Comparison of ENCODE assay signal across 11 cellular contexts in the genomic region with DNA sequence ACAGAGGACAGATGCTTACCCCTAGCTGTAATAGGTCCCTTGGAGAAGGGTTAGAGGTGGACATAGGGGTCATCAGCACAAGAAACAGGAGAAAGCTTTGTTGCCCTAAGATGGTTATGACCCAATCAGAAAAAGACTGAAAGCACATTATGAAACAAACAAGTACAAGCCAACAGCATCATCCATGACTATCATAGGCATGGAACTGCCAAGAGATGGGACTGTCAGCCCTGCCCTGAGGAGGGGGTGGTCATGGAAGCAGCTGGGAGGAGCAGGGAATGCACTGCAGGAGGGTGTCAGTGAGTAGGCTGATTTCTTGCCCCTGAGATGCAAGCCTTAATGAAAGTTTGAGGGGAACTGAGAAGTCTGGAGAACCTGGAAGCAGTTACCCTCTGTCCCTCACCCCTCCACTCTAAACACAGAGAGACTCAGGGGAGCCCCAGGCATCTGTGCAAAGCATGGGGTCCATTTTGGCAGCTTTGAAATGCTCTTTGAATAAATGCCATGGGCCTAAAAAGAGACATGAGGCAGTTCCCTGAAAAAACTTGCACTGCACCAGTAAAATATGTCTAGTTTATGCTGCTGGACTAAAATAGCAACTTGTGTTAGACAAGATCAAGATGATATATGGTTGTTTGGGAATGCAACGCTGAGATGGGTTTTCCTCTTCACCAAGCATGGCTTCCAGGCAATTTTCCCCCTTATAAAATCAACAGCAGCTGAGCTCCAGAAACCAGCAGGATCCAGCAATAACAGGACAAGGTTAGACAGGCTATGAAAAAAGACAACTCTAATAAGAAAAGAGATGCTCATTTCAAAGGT.
DNase-seq lines count a peak whose midpoint lies in the region; ATAC-seq and TF ChIP-seq lines count a peak whose summit lies in the region.
"Had no signal": no experiment of that assay in that cellular context is flagged by ENCODE, and none has a peak within 500 bp of the region (broad histone marks: within the 10 kb centered on the region; RNA-seq: fewer than 3 reads in every experiment).

No MANE protein-coding gene starts in this region.

- no peak for TF ChIP-seq CTCF in suprapubic skin (IDR thresholded peaks at IDR 0.05)

- no peak for TF ChIP-seq POLR2A in suprapubic skin (IDR thresholded peaks at IDR 0.05)

- peak overlapping the region; percentile 16 for H3K27ac ChIP-seq in ectodermal cell (ENCODE audit: insufficient read depth, low read depth, low read length, poor library complexity, severe bottlenecking)
- peak overlapping the region; percentile 67 to 71 for H3K27ac ChIP-seq in mucosa of rectum (ENCODE audit: low read depth in 2 of 2, low read length in 2 of 2)
- peak overlapping the region; percentile 70 for H3K27ac ChIP-seq in suprapubic skin

- H3K4me1 ChIP-seq in ectodermal cell (ENCODE audit: control insufficient read depth, insufficient read depth, low read length) = peaks cover 41% of the 10 kb centered on the region
- peaks cover 28 to 29% of the 10 kb centered on the region in 2 donors for H3K4me1 ChIP-seq in mucosa of rectum (ENCODE audit: control insufficient read depth in 2 of 2, insufficient read depth in 2 of 2, low read length in 2 of 2)
- H3K4me1 ChIP-seq in suprapubic skin = peaks cover 49% of the 10 kb centered on the region

- ATAC-seq in GM19351 (IDR thresholded peaks at IDR 0.05; ENCODE audit: unreplicated experiment) = no peak

- WGBS in ectodermal cell, 2 experiments = 50 to 89% methylated on average over 1 of the region's 1 CpG
- WGBS in suprapubic skin = 23% methylated on average over 1 of the region's 1 CpG

- DNase-seq in NCI-H2227 treated with DMSO at 0.1 percent for 48 hours (lab: John Stamatoyannopoulos, UW) = peak; percentile 56
- DNase-seq in suprapubic skin (ENCODE audit: low spot score in 2 of 2) = peak in 1 of 2 donors; percentile 76
- DNase-seq in RPMI8226 = no peak
- no peak for DNase-seq in epidermal melanocyte (ENCODE audit: insufficient read length, low spot score)
- no peak for DNase-seq in mucosa of gallbladder (ENCODE audit: low spot score)
- DNase-seq: activated B cell treated with CpG ODN at 0.5 μM for 24 hours, NCI-H187, retina had no signal

- H3K9ac ChIP-seq in mucosa of rectum (ENCODE audit: low read depth in 1 of 2, low read length in 2 of 2) = no peak overlapping the region

- H3K9me3 ChIP-seq in ectodermal cell (ENCODE audit: control insufficient read depth, low read length) (no peaks in the 10 kb centered on the region), mucosa of rectum (ENCODE audit: control insufficient read depth in 2 of 2, low read length in 2 of 2) (no peaks in the 10 kb centered on the region), suprapubic skin (no peaks in the 10 kb centered on the region)

- no peaks in the 10 kb centered on the region for H3K27me3 ChIP-seq in ectodermal cell (ENCODE audit: control insufficient read depth, insufficient read depth, low read length, poor library complexity, severe bottlenecking)
- no peaks in the 10 kb centered on the region for H3K27me3 ChIP-seq in mucosa of rectum (ENCODE audit: control insufficient read depth in 2 of 2, insufficient read depth in 2 of 2, low read length in 2 of 2)
- no peaks in the 10 kb centered on the region for H3K27me3 ChIP-seq in suprapubic skin

- H3K36me3 ChIP-seq in ectodermal cell (ENCODE audit: control insufficient read depth, insufficient read depth, low read length) = no peaks in the 10 kb centered on the region
- H3K36me3 ChIP-seq in mucosa of rectum (ENCODE audit: control insufficient read depth in 2 of 2, insufficient read depth in 2 of 2, low read length in 2 of 2) = no peaks in the 10 kb centered on the region
- H3K36me3 ChIP-seq in suprapubic skin = no peaks in the 10 kb centered on the region

- H3K4me3 ChIP-seq in ectodermal cell (ENCODE audit: insufficient read depth, low read depth, low read length) (no peak overlapping the region), mucosa of rectum (ENCODE audit: low read length in 2 of 2) (no peak overlapping the region), suprapubic skin (no peak overlapping the region)

- no peak for TF ChIP-seq EP300 in suprapubic skin (IDR thresholded peaks at IDR 0.05)

Comparison
In these comparisons a context has a peak if more than half of its experiments do, and no peak if none do; other contexts are left out.
1. H3K27ac ChIP-seq: peak in every context shown above with its lines; median percentile 70 in suprapubic skin; 69 in mucosa of rectum; 16 in ectodermal cell.